1 cellular context compared by ENCODE assay signal in genomic region chr20:38748097-38748862, GRCh38.
TF ChIP-seq lines count a peak whose summit lies in the region.

ACTR5 (plus strand) TSS chr20:38748460; CDS start chr20:38748479, 19 bp downstream.

TF ChIP-seq in HepG2, 621 proteins besides CTCF, POLR2A, EP300 and RAD21 (continued from another document and continues in another):
- 0 out of 2 replicates have a peak, but pooled peaks have one; percentile 60 for TF ChIP-seq HMGXB3 (CRISPR knock-in tag; IDR thresholded peaks at IDR 0.05; ENCODE audit: borderline replicate concordance)
- TF ChIP-seq, protein P1, sequence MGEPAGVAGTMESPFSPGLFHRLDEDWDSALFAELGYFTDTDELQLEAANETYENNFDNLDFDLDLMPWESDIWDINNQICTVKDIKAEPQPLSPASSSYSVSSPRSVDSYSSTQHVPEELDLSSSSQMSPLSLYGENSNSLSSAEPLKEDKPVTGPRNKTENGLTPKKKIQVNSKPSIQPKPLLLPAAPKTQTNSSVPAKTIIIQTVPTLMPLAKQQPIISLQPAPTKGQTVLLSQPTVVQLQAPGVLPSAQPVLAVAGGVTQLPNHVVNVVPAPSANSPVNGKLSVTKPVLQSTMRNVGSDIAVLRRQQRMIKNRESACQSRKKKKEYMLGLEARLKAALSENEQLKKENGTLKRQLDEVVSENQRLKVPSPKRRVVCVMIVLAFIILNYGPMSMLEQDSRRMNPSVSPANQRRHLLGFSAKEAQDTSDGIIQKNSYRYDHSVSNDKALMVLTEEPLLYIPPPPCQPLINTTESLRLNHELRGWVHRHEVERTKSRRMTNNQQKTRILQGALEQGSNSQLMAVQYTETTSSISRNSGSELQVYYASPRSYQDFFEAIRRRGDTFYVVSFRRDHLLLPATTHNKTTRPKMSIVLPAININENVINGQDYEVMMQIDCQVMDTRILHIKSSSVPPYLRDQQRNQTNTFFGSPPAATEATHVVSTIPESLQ (CRISPR knock-in tag; conservative IDR thresholded peaks at IDR 0.05) = 0 out of 2 replicates have a peak, but pooled peaks have one; percentile 88
- TF ChIP-seq ZKSCAN5 (CRISPR knock-in tag; IDR thresholded peaks at IDR 0.05) = no peak
- TF ChIP-seq ZGPAT (CRISPR knock-in tag; IDR thresholded peaks at IDR 0.05) = peak; percentile 95
- peak; percentile 69; the same call in 1 of the 2 replicates for TF ChIP-seq ZBTB20 (CRISPR knock-in tag; IDR thresholded peaks at IDR 0.05; ENCODE audit: borderline replicate concordance, low read depth)
- TF ChIP-seq POGZ (CRISPR knock-in tag; IDR thresholded peaks at IDR 0.05) = peak; percentile 91
- no peak for TF ChIP-seq ZNF780A (CRISPR knock-in tag; IDR thresholded peaks at IDR 0.05)
- peak; percentile 75 for TF ChIP-seq SP5 (CRISPR knock-in tag; IDR thresholded peaks at IDR 0.05; ENCODE audit: borderline replicate concordance, low read depth)
- TF ChIP-seq ZFP90 (CRISPR knock-in tag; IDR thresholded peaks at IDR 0.05; ENCODE audit: borderline replicate concordance) = peak; percentile 96
- TF ChIP-seq ZNF549 (CRISPR knock-in tag; IDR thresholded peaks at IDR 0.05) = peak; percentile 86; the same call in 1 of the 2 replicates
- TF ChIP-seq MIER2 (CRISPR knock-in tag; IDR thresholded peaks at IDR 0.05) = no peak
- TF ChIP-seq MAF1 (CRISPR knock-in tag; IDR thresholded peaks at IDR 0.05; ENCODE audit: borderline replicate concordance) = peak; percentile 93; the same call in 1 of the 2 replicates
- TF ChIP-seq, protein P2, sequence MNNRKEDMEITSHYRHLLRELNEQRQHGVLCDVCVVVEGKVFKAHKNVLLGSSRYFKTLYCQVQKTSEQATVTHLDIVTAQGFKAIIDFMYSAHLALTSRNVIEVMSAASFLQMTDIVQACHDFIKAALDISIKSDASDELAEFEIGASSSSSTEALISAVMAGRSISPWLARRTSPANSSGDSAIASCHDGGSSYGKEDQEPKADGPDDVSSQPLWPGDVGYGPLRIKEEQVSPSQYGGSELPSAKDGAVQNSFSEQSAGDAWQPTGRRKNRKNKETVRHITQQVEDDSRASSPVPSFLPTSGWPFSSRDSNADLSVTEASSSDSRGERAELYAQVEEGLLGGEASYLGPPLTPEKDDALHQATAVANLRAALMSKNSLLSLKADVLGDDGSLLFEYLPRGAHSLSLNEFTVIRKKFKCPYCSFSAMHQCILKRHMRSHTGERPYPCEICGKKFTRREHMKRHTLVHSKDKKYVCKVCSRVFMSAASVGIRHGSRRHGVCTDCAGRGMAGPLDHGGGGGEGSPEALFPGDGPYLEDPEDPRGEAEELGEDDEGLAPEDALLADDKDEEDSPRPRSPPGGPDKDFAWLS (CRISPR knock-in tag; IDR thresholded peaks at IDR 0.05; ENCODE audit: borderline replicate concordance) = no peak
- TF ChIP-seq GATA4 (IDR thresholded peaks at IDR 0.05; ENCODE audit: borderline replicate concordance, low read depth) = peak; percentile 67; the same call in 1 of the 2 replicates
- TF ChIP-seq ZNF318 (CRISPR knock-in tag; IDR thresholded peaks at IDR 0.05) = no peak; the same call in 1 of the 2 replicates
- TF ChIP-seq NR1H2 (CRISPR knock-in tag; IDR thresholded peaks at IDR 0.05; ENCODE audit: borderline replicate concordance, low read depth) = peak; percentile 96
- no peak for TF ChIP-seq ZKSCAN1 (IDR thresholded peaks at IDR 0.05; ENCODE audit: low read length)
- TF ChIP-seq YEATS2 (CRISPR knock-in tag; IDR thresholded peaks at IDR 0.05; ENCODE audit: borderline replicate concordance) = peak; percentile 61; the same call in 1 of the 2 replicates
- peak; percentile 73; the same call in 1 of the 2 replicates for TF ChIP-seq STAT5B (CRISPR knock-in tag; IDR thresholded peaks at IDR 0.05)
- no peak for TF ChIP-seq MTA3 (CRISPR knock-in tag; IDR thresholded peaks at IDR 0.05)
- TF ChIP-seq, protein P3, sequence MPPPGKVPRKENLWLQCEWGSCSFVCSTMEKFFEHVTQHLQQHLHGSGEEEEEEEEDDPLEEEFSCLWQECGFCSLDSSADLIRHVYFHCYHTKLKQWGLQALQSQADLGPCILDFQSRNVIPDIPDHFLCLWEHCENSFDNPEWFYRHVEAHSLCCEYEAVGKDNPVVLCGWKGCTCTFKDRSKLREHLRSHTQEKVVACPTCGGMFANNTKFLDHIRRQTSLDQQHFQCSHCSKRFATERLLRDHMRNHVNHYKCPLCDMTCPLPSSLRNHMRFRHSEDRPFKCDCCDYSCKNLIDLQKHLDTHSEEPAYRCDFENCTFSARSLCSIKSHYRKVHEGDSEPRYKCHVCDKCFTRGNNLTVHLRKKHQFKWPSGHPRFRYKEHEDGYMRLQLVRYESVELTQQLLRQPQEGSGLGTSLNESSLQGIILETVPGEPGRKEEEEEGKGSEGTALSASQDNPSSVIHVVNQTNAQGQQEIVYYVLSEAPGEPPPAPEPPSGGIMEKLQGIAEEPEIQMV (CRISPR knock-in tag; IDR thresholded peaks at IDR 0.05; ENCODE audit: low read depth) = peak; percentile 81; the same call in 1 of the 2 replicates
- TF ChIP-seq TARDBP (CRISPR knock-in tag; IDR thresholded peaks at IDR 0.05) = peak; percentile 86
- TF ChIP-seq KDM5B (CRISPR knock-in tag; IDR thresholded peaks at IDR 0.05; ENCODE audit: borderline replicate concordance) = peak; percentile 100
- peak; percentile 84; the same call in 1 of the 2 replicates for TF ChIP-seq FOXO1 (CRISPR knock-in tag; IDR thresholded peaks at IDR 0.05)
- peak; percentile 62 for TF ChIP-seq MED1 (CRISPR knock-in tag; IDR thresholded peaks at IDR 0.05)
- TF ChIP-seq THAP7 (CRISPR knock-in tag; IDR thresholded peaks at IDR 0.05) = peak; percentile 95
- TF ChIP-seq, protein P4, sequence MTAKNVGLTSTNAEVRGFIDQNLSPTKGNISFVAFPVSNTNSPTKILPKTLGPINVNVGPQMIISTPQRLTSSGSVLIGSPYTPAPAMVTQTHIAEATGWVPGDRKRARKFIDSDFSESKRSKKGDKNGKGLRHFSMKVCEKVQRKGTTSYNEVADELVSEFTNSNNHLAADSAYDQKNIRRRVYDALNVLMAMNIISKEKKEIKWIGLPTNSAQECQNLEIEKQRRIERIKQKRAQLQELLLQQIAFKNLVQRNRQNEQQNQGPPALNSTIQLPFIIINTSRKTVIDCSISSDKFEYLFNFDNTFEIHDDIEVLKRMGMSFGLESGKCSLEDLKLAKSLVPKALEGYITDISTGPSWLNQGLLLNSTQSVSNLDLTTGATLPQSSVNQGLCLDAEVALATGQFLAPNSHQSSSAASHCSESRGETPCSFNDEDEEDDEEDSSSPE (CRISPR knock-in tag; IDR thresholded peaks at IDR 0.05) = peak; percentile 88
- no peak; the same call in 1 of the 2 replicates for TF ChIP-seq HCFC1 (IDR thresholded peaks at IDR 0.05; ENCODE audit: low read depth, low read length)
- TF ChIP-seq ZNF224 (CRISPR knock-in tag; IDR thresholded peaks at IDR 0.05) = peak; percentile 86; the same call in 1 of the 2 replicates
- TF ChIP-seq, protein P5, sequence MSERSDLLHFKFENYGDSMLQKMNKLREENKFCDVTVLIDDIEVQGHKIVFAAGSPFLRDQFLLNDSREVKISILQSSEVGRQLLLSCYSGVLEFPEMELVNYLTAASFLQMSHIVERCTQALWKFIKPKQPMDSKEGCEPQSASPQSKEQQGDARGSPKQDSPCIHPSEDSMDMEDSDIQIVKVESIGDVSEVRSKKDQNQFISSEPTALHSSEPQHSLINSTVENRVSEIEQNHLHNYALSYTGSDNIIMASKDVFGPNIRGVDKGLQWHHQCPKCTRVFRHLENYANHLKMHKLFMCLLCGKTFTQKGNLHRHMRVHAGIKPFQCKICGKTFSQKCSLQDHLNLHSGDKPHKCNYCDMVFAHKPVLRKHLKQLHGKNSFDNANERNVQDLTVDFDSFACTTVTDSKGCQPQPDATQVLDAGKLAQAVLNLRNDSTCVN (CRISPR knock-in tag; IDR thresholded peaks at IDR 0.05; ENCODE audit: borderline replicate concordance) = peak; percentile 55; the same call in 1 of the 2 replicates
- TF ChIP-seq ZNF335 (CRISPR knock-in tag; IDR thresholded peaks at IDR 0.05) = peak; percentile 75; the same call in 1 of the 2 replicates
- TF ChIP-seq ZNF446 (CRISPR knock-in tag; IDR thresholded peaks at IDR 0.05) = peak; percentile 91
